9 cellular contexts compared by ENCODE assay signal in genomic region chr14:59356783-59357182, GRCh38.
A peak's percentile ranks its signal among the peaks of the same experiment; 100 is the strongest.
DNase-seq lines count a peak whose midpoint lies in the region; ATAC-seq and TF ChIP-seq lines count a peak whose summit lies in the region.
"Had no signal": no experiment of that assay in that cellular context is flagged by ENCODE, and none has a peak within 500 bp of the region (broad histone marks: within the 10 kb centered on the region; RNA-seq: fewer than 3 reads in every experiment).

No MANE protein-coding gene starts in this region.

- TF ChIP-seq CTCF in glutamatergic neuron (IDR thresholded peaks at IDR 0.05; ENCODE audit: partially characterized antibody, unreplicated experiment), result no peak
- TF ChIP-seq CTCF in adrenal gland (IDR thresholded peaks at IDR 0.05), result no peak
- no peak for TF ChIP-seq CTCF in RWPE1 (conservative IDR thresholded peaks at IDR 0.05; ENCODE audit: low read depth)
- no peak for TF ChIP-seq CTCF in ascending aorta (IDR thresholded peaks at IDR 0.05)

- 93 to 97% (median 95%) methylated on average over 3 of the region's 3 CpGs for WGBS in adrenal gland, 4 donors

- H3K27ac ChIP-seq in adrenal gland (no peak overlapping the region), RWPE1 (no peak overlapping the region), ascending aorta (peak overlapping the region in 1 of 2 donors; percentile 73)

- TF ChIP-seq POLR2A in adrenal gland (IDR thresholded peaks at IDR 0.05), result no peak

- no peaks in the 10 kb centered on the region for H3K4me1 Mint-ChIP-seq in glutamatergic neuron (ENCODE audit: low read depth, unreplicated experiment)

- H3K36me3 ChIP-seq in adrenal gland (replicated peaks in 1 of 2), result peaks cover 0 to 32% of the 10 kb centered on the region in 2 donors
- peaks cover 37 to 46% of the 10 kb centered on the region in 2 donors for H3K36me3 ChIP-seq in ascending aorta

- H3K9me3 Mint-ChIP-seq in glutamatergic neuron (ENCODE audit: unreplicated experiment), result peaks cover 2% of the 10 kb centered on the region

- no peak overlapping the region for H3K4me3 ChIP-seq in adrenal gland
- H3K4me3 ChIP-seq in ascending aorta, result no peak overlapping the region

- intact Hi-C loops in adrenal gland (cut with DNase I), result no loop called here
- intact Hi-C loops in ascending aorta (cut with DNase I), result no loop called here

- no peaks in the 10 kb centered on the region for H3K27me3 ChIP-seq in adrenal gland
- H3K27me3 ChIP-seq in ascending aorta, result no peaks in the 10 kb centered on the region

- H3K4me1 ChIP-seq in adrenal gland (replicated peaks in 1 of 2) (peaks cover 7 to 26% of the 10 kb centered on the region in 2 donors), ascending aorta (peaks cover 7 to 31% of the 10 kb centered on the region in 2 donors)

- peaks cover 7% of the 10 kb centered on the region for H3K36me3 Mint-ChIP-seq in glutamatergic neuron (ENCODE audit: unreplicated experiment)

- no peak overlapping the region for H3K27ac Mint-ChIP-seq in glutamatergic neuron (ENCODE audit: unreplicated experiment)

- peak; percentile 66 for ATAC-seq in GM18907 (IDR thresholded peaks at IDR 0.05; ENCODE audit: unreplicated experiment)
- ATAC-seq in GM21723 (IDR thresholded peaks at IDR 0.05; ENCODE audit: unreplicated experiment), result peak; percentile 58
- ATAC-seq in HG03354 (IDR thresholded peaks at IDR 0.05; ENCODE audit: poor library complexity, severe bottlenecking, unreplicated experiment), result peak; percentile 62

- peaks cover 2% of the 10 kb centered on the region for H3K27me3 Mint-ChIP-seq in glutamatergic neuron (ENCODE audit: unreplicated experiment)

- POLR2A ChIA-PET in RWPE1 (lab: Yijun Ruan, JAX; ENCODE audit: low non-redundant PET), result no interaction called here

- no peak overlapping the region for H3K4me3 Mint-ChIP-seq in glutamatergic neuron (ENCODE audit: unreplicated experiment)

- CTCF ChIA-PET in RWPE1 (lab: Yijun Ruan, JAX), result no interaction called here

- no peaks in the 10 kb centered on the region for H3K9me3 ChIP-seq in adrenal gland (replicated peaks in 1 of 3)
- no peaks in the 10 kb centered on the region for H3K9me3 ChIP-seq in ascending aorta

- DNase-seq in germinal center (ENCODE audit: low spot score) (peak; percentile 78), glutamatergic neuron (no peak), adrenal gland (no peak), RWPE1 (ENCODE audit: low spot score) (no peak), ascending aorta (ENCODE audit: low spot score in 2 of 2) (no peak)
- DNase-seq: activated CD4-positive, alpha-beta T cell treated with anti-CD3 and anti-CD28 coated beads for 4 hours had no signal
